Comparison of ENCODE assay signal across 8 cellular contexts in the genomic region with DNA sequence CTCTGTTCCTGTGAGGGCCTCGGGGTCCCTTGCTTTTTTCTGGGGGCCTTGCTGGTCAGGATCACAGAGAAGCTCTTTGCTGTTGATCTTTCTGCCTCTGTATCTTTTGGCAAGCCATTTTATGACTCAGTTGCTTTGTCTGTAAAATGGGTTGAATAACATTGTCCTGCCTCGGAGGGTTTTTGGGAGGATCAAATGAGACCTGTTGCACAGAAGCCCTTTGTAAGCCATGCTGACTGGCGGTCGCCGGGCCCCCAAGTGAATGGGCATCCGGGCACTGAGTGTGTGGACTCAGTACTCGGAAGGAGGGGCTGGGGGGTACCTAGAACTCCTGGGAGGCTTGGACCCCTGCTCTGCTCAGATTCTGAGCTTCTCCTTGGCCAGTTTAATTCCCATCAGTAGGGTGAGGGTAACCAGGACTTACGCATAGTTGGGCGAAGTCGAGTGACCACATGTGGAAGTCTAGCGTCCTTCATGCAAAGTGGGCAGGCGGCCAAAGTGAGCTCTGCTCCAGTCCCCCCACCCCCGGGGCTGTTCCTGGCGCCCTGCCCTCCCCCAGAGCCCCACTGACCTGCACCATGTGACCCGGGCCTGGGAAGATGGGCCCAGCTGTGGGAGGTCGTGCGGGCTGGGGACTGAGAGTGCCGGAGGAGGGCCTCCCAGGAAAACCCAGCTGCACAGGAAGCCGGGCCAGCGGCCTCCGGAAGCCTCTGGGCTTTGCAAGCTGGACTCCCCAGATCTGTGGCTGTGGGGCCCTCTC.
A peak's percentile ranks its signal among the peaks of the same experiment; 100 is the strongest.
DNase-seq lines count a peak whose midpoint lies in the region; ATAC-seq and TF ChIP-seq lines count a peak whose summit lies in the region.

No MANE protein-coding gene starts in this region.

- CTCF ChIA-PET in AG04449 (lab: Yijun Ruan, JAX): interaction anchor here (0.9 to 3.1 kb wide), 13 partner anchors 12 to 108 kb away, joined by 3 to 27 read pairs (median 3); no protein-coding TSS in a partner anchor

- peaks cover 45 to 88% (median 75%) of the 10 kb centered on the region in 4 donors for H3K4me1 Mint-ChIP-seq in naive thymus-derived CD8-positive, alpha-beta T cell

- POLR2A ChIA-PET in AG04449 (lab: Yijun Ruan, JAX): interaction anchor here (0.6 to 1.4 kb wide), 3 partner anchors 102 to 146 kb away, joined by 3 to 6 read pairs (median 3); no protein-coding TSS in a partner anchor
- POLR2A ChIA-PET in naive thymus-derived CD8-positive, alpha-beta T cell (lab: Charles Lee): interaction anchor here (0.8 to 74.5 kb wide), 12 partner anchors 8 to 98 kb away, joined by 3 to 5369 read pairs (median 8); no protein-coding TSS in a partner anchor

- H3K36me3 Mint-ChIP-seq in naive thymus-derived CD8-positive, alpha-beta T cell: peaks cover 0 to 3% (median 0%) of the 10 kb centered on the region in 3 donors

- H3K4me3 Mint-ChIP-seq in naive thymus-derived CD8-positive, alpha-beta T cell: no peak overlapping the region

- no peaks in the 10 kb centered on the region for H3K27me3 Mint-ChIP-seq in naive thymus-derived CD8-positive, alpha-beta T cell

- no peak overlapping the region for H3K4me3 ChIP-seq in AG04449 (ENCODE audit: low read depth, low read length)

- no peaks in the 10 kb centered on the region for H3K9me3 Mint-ChIP-seq in naive thymus-derived CD8-positive, alpha-beta T cell

- peak overlapping the region in 6 of 10 donors; percentile 15 to 81 (median 45) for H3K27ac Mint-ChIP-seq in naive thymus-derived CD8-positive, alpha-beta T cell

- TF ChIP-seq CTCF in AG04449 (IDR thresholded peaks at IDR 0.05; ENCODE audit: insufficient read depth, low read length, missing control alignments): no peak

- ATAC-seq in naive thymus-derived CD8-positive, alpha-beta T cell: no peak

- DNase-seq in AG04449 (ENCODE audit: low read depth, low spot score) (peak; percentile 36), fibroblast of gingiva (ENCODE audit: low read depth) (peak; percentile 98), GDM1 (lab: John Stamatoyannopoulos, UW) (no peak), middle frontal gyrus (ENCODE audit: extremely low spot score, low spot score) (no peak)
- DNase-seq in naive thymus-derived CD8-positive, alpha-beta T cell: no peak
- DNase-seq in stimulated activated naive CD4-positive, alpha-beta T cell (lab: John Stamatoyannopoulos, UW): no peak
- no peak for DNase-seq in stimulated activated CD4-positive, alpha-beta T cell treated with anti-CD3 and anti-CD28 coated beads, Interleukin-2, amount 100 ng/mL, for 24 hours

TF ChIP-seq in PFSK-1, 5 proteins besides CTCF, POLR2A, EP300 and RAD21:
- TF ChIP-seq FOXP2 (optimal IDR thresholded peaks at IDR 0.05; ENCODE audit: borderline replicate concordance, extremely low read depth, extremely low read length, insufficient read depth) (no peak), POLR2AphosphoS5 (IDR thresholded peaks at IDR 0.05; ENCODE audit: low read depth, low read length) (no peak)
- TF ChIP-seq, protein P1, sequence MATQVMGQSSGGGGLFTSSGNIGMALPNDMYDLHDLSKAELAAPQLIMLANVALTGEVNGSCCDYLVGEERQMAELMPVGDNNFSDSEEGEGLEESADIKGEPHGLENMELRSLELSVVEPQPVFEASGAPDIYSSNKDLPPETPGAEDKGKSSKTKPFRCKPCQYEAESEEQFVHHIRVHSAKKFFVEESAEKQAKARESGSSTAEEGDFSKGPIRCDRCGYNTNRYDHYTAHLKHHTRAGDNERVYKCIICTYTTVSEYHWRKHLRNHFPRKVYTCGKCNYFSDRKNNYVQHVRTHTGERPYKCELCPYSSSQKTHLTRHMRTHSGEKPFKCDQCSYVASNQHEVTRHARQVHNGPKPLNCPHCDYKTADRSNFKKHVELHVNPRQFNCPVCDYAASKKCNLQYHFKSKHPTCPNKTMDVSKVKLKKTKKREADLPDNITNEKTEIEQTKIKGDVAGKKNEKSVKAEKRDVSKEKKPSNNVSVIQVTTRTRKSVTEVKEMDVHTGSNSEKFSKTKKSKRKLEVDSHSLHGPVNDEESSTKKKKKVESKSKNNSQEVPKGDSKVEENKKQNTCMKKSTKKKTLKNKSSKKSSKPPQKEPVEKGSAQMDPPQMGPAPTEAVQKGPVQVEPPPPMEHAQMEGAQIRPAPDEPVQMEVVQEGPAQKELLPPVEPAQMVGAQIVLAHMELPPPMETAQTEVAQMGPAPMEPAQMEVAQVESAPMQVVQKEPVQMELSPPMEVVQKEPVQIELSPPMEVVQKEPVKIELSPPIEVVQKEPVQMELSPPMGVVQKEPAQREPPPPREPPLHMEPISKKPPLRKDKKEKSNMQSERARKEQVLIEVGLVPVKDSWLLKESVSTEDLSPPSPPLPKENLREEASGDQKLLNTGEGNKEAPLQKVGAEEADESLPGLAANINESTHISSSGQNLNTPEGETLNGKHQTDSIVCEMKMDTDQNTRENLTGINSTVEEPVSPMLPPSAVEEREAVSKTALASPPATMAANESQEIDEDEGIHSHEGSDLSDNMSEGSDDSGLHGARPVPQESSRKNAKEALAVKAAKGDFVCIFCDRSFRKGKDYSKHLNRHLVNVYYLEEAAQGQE (IDR thresholded peaks at IDR 0.05; ENCODE audit: insufficient read depth in 1 of 2, low read depth in 2 of 2, low read length in 2 of 2): peak; percentile 53 to 67; a peak in 3 of 4 replicates

Comparison
In these comparisons a context has a peak if more than half of its experiments do, and no peak if none do; other contexts are left out.
1. DNase-seq: peak in AG04449 (single experiment) and fibroblast of gingiva (single experiment); none in naive thymus-derived CD8-positive, alpha-beta T cell (0 of 10), GDM1 (single experiment), stimulated activated naive CD4-positive, alpha-beta T cell (0 of 6), stimulated activated CD4-positive, alpha-beta T cell treated with anti-CD3 and anti-CD28 coated beads, Interleukin-2, amount 100 ng/mL, for 24 hours (0 of 2) and middle frontal gyrus (single experiment).